Comparison of ENCODE assay signal across 20 cellular contexts in the genomic region with DNA sequence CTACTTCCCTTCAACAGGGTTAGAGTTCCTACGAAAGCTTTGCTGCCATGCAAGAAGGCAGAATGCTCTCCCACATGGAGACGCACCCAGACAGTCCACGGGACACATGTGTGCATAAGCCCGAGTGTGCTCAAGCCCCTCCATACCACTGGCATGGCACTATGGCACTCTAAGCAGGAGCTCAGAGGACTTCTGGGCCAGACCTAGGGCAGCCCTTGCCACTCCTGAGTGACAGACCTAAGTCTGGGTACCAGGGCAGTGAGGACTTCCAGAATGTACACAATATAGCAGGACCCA. TPM values are rescaled to one million over a fixed set of nuclear protein-coding genes. Genes with fewer than 3 reads are reported as not detected.
A peak's percentile ranks its signal among the peaks of the same experiment; 100 is the strongest.
DNase-seq lines count a peak whose midpoint lies in the region; ATAC-seq and TF ChIP-seq lines count a peak whose summit lies in the region.
"Had no signal": no experiment of that assay in that cellular context is flagged by ENCODE, and none has a peak within 500 bp of the region (broad histone marks: within the 10 kb centered on the region; RNA-seq: fewer than 3 reads in every experiment).

No MANE protein-coding gene starts in this region.

- no peaks in the 10 kb centered on the region for H3K27me3 ChIP-seq in sigmoid colon
- H3K27me3 ChIP-seq: MG63 had no signal

- POLR2A ChIA-PET in activated CD4-positive, alpha-beta memory T cell treated with anti-CD3 and anti-CD28 coated beads, Interleukin-2, amount 10 ng/mL, durations not matched to agents 7 days and 5 days (lab: Charles Lee) = interaction anchor here (1.1 to 9.8 kb wide), 3 partner anchors 9 to 181 kb away, joined by 3 to 221 read pairs (median 6); a partner anchor contains a TSS

- H3K4me1 Mint-ChIP-seq in activated CD4-positive, alpha-beta T cell treated with anti-CD3 and anti-CD28 coated beads, Interleukin-2, amount 10 ng/mL, durations not matched to agents 24 days and 14 days = peaks cover 79% of the 10 kb centered on the region
- peaks cover 88% of the 10 kb centered on the region for H3K4me1 Mint-ChIP-seq in activated CD4-positive, alpha-beta memory T cell treated with anti-CD3 and anti-CD28 coated beads, Interleukin-2, amount 10 ng/mL, durations not matched to agents 7 days and 5 days

- no peak for TF ChIP-seq POLR2A in sigmoid colon (IDR thresholded peaks at IDR 0.05)

- H3K27ac ChIP-seq in sigmoid colon = no peak overlapping the region

- no peaks in the 10 kb centered on the region for H3K9me3 ChIP-seq in sigmoid colon
- H3K9me3 ChIP-seq: Caco-2 had no signal

- 89 to 93% methylated on average over 4 of the region's 4 CpGs for WGBS in sigmoid colon, 2 donors

- no peak for TF ChIP-seq EP300 in sigmoid colon (IDR thresholded peaks at IDR 0.05)

- TF ChIP-seq CTCF in GM12865 (IDR thresholded peaks at IDR 0.05; ENCODE audit: insufficient read depth, low read depth, low read length, missing control alignments) = no peak
- TF ChIP-seq CTCF in sigmoid colon (IDR thresholded peaks at IDR 0.05) = no peak

- peak; percentile 68 for DNase-seq in activated CD4-positive, alpha-beta T cell treated with anti-CD3 and anti-CD28 coated beads, Interleukin-2, amount 10 ng/mL, durations not matched to agents 24 days and 14 days
- DNase-seq in activated CD4-positive, alpha-beta T cell treated with anti-CD3 and anti-CD28 coated beads for 1 hour = no peak
- DNase-seq in GM12865 (ENCODE audit: low read depth) (no peak), sigmoid colon (peak; percentile 46), NCI-H1092 (lab: John Stamatoyannopoulos, UW) (no peak), Right ventricle myocardium superior (no peak)
- DNase-seq in activated CD4-positive, alpha-beta memory T cell treated with anti-CD3 and anti-CD28 coated beads, Interleukin-2, amount 10 ng/mL, durations not matched to agents 7 days and 5 days = no peak
- DNase-seq: Caco-2, DMS53, MG63, NCI-H1105 treated with DMSO at 0.1 percent for 48 hours, NCI-H187, NCI-H2171, NCI-H446 treated with DMSO at 0.1 percent for 48 hours, NCI-H774, SHP77 treated with DMSO at 0.1 percent for 48 hours had no signal

- H3K4me3 ChIP-seq in GM12865 (ENCODE audit: low read depth, low read length) (0 out of 2 replicates have a peak overlapping the region, but pooled peaks have one; percentile 1), sigmoid colon (no peak overlapping the region)
- H3K4me3 ChIP-seq: GM23338, MG63 had no signal

- peaks cover 0 to 29% (median 16%) of the 10 kb centered on the region in 4 donors for H3K4me1 ChIP-seq in sigmoid colon
- H3K4me1 ChIP-seq: Caco-2 had no signal

- peak overlapping the region; percentile 89 for H3K27ac Mint-ChIP-seq in activated CD4-positive, alpha-beta T cell treated with anti-CD3 and anti-CD28 coated beads, Interleukin-2, amount 10 ng/mL, durations not matched to agents 24 days and 14 days
- H3K27ac Mint-ChIP-seq in activated CD4-positive, alpha-beta memory T cell treated with anti-CD3 and anti-CD28 coated beads, Interleukin-2, amount 10 ng/mL, durations not matched to agents 7 days and 5 days = peak overlapping the region; percentile 76
- H3K27ac Mint-ChIP-seq: CD14-positive monocyte, GM23338 had no signal

- ATAC-seq in HG03521 (IDR thresholded peaks at IDR 0.05; ENCODE audit: unreplicated experiment) (no peak), Right ventricle myocardium superior (ENCODE audit: poor library complexity) (no peak)
- ATAC-seq: GM23338, Panc1 had no signal

- H3K9me3 Mint-ChIP-seq in activated CD4-positive, alpha-beta T cell treated with anti-CD3 and anti-CD28 coated beads, Interleukin-2, amount 10 ng/mL, durations not matched to agents 24 days and 14 days = no peaks in the 10 kb centered on the region
- H3K9me3 Mint-ChIP-seq in activated CD4-positive, alpha-beta memory T cell treated with anti-CD3 and anti-CD28 coated beads, Interleukin-2, amount 10 ng/mL, durations not matched to agents 7 days and 5 days = no peaks in the 10 kb centered on the region
- H3K9me3 Mint-ChIP-seq: GM23338 had no signal

- CTCF ChIA-PET in activated CD4-positive, alpha-beta memory T cell treated with anti-CD3 and anti-CD28 coated beads, Interleukin-2, amount 10 ng/mL, durations not matched to agents 7 days and 5 days (lab: Charles Lee) = interaction anchor here (1.0 to 2.3 kb wide), 4 partner anchors 12 to 118 kb away, joined by 4 to 7 read pairs (median 6); no protein-coding TSS in a partner anchor

- H3K36me3 ChIP-seq in sigmoid colon = no peaks in the 10 kb centered on the region
- H3K36me3 ChIP-seq: MG63 had no signal

- no peaks in the 10 kb centered on the region for H3K27me3 Mint-ChIP-seq in activated CD4-positive, alpha-beta T cell treated with anti-CD3 and anti-CD28 coated beads, Interleukin-2, amount 10 ng/mL, durations not matched to agents 24 days and 14 days
- H3K27me3 Mint-ChIP-seq in activated CD4-positive, alpha-beta memory T cell treated with anti-CD3 and anti-CD28 coated beads, Interleukin-2, amount 10 ng/mL, durations not matched to agents 7 days and 5 days = peaks cover 14% of the 10 kb centered on the region

- H3K36me3 Mint-ChIP-seq in activated CD4-positive, alpha-beta T cell treated with anti-CD3 and anti-CD28 coated beads, Interleukin-2, amount 10 ng/mL, durations not matched to agents 24 days and 14 days (ENCODE audit: low read depth) = no peaks in the 10 kb centered on the region
- H3K36me3 Mint-ChIP-seq in activated CD4-positive, alpha-beta memory T cell treated with anti-CD3 and anti-CD28 coated beads, Interleukin-2, amount 10 ng/mL, durations not matched to agents 7 days and 5 days (ENCODE audit: low read depth) = no peaks in the 10 kb centered on the region

- no peak overlapping the region for H3K4me3 Mint-ChIP-seq in activated CD4-positive, alpha-beta T cell treated with anti-CD3 and anti-CD28 coated beads, Interleukin-2, amount 10 ng/mL, durations not matched to agents 24 days and 14 days
- no peak overlapping the region for H3K4me3 Mint-ChIP-seq in activated CD4-positive, alpha-beta memory T cell treated with anti-CD3 and anti-CD28 coated beads, Interleukin-2, amount 10 ng/mL, durations not matched to agents 7 days and 5 days
- H3K4me3 Mint-ChIP-seq: CD14-positive monocyte, GM23338 had no signal

- intact Hi-C loops in activated CD4-positive, alpha-beta T cell treated with anti-CD3 and anti-CD28 coated beads, Interleukin-2, amount 10 ng/mL, durations not matched to agents 24 days and 14 days (cut with micrococcal nuclease) = loop anchor here (2.0 to 5.0 kb wide), 5 partner anchors 14 to 378 kb away; a partner anchor contains a TSS
- intact Hi-C loops in sigmoid colon (cut with DNase I) (no loop called here), Right ventricle myocardium superior (cut with DNase I) (no loop called here)

RNA-seq across cellular contexts. Expression of a gene that starts 11.4 kb away (rescaled TPM):
- total RNA-seq in activated CD4-positive, alpha-beta T cell treated with anti-CD3 and anti-CD28 coated beads, Interleukin-2, amount 10 ng/mL, durations not matched to agents 24 days and 14 days = 214 and 229 TPM in 2 replicates
- total RNA-seq in activated CD4-positive, alpha-beta memory T cell treated with anti-CD3 and anti-CD28 coated beads, Interleukin-2, amount 10 ng/mL, durations not matched to agents 7 days and 5 days = 10 to 100 TPM; 80.0 to 86.8 TPM
- total RNA-seq in sigmoid colon = 100 to 1,000 TPM in 1 of 4 donors, 10 to 100 TPM in 3; 14.3 to 179 (median 30.4) TPM
- 10 to 100 TPM in 1 of 3 donors, 1 to 10 TPM in 2; 7.8 to 29.0 (median 9.5) TPM for polyA plus RNA-seq in sigmoid colon
- 9.4 TPM for total RNA-seq in Right ventricle myocardium superior

RNA-seq across cellular contexts. Expression of a gene that starts 20.0 kb away (rescaled TPM):
- total RNA-seq in activated CD4-positive, alpha-beta T cell treated with anti-CD3 and anti-CD28 coated beads, Interleukin-2, amount 10 ng/mL, durations not matched to agents 24 days and 14 days = 1.0 and 1.2 TPM in 2 replicates
- 1 to 10 TPM in 1 of 2 experiments, under 1 TPM in 1; 0.78 to 1.0 TPM for total RNA-seq in activated CD4-positive, alpha-beta memory T cell treated with anti-CD3 and anti-CD28 coated beads, Interleukin-2, amount 10 ng/mL, durations not matched to agents 7 days and 5 days
- under 1 TPM in 1 of 4 donors, not detected in 3; 0.36 TPM for total RNA-seq in sigmoid colon
- 1 to 10 TPM; 3.5 to 6.4 (median 3.6) TPM for polyA plus RNA-seq in sigmoid colon
- not detected for total RNA-seq in Right ventricle myocardium superior
- total RNA-seq: GM23338 had no signal
- polyA plus RNA-seq: CD14-positive monocyte had no signal

Comparison
In these comparisons a context has a peak if more than half of its experiments do, and no peak if none do; other contexts are left out.
1. DNase-seq: peak in activated CD4-positive, alpha-beta T cell treated with anti-CD3 and anti-CD28 coated beads, Interleukin-2, amount 10 ng/mL, durations not matched to agents 24 days and 14 days (single experiment) and sigmoid colon (single experiment); none in activated CD4-positive, alpha-beta T cell treated with anti-CD3 and anti-CD28 coated beads for 1 hour (single experiment), GM12865 (single experiment), activated CD4-positive, alpha-beta memory T cell treated with anti-CD3 and anti-CD28 coated beads, Interleukin-2, amount 10 ng/mL, durations not matched to agents 7 days and 5 days (single experiment), NCI-H1092 (single experiment) and Right ventricle myocardium superior (single experiment).